ENCODE assay signal across 19 cellular contexts in genomic region chr5:95471922-95472321, GRCh38.
A peak's percentile ranks its signal among the peaks of the same experiment; 100 is the strongest.
DNase-seq lines count a peak whose midpoint lies in the region; ATAC-seq, FAIRE-seq and TF ChIP-seq lines count a peak whose summit lies in the region.
"Had no signal": no experiment of that assay in that cellular context is flagged by ENCODE, and none has a peak within 500 bp of the region (broad histone marks: within the 10 kb centered on the region; RNA-seq: fewer than 3 reads in every experiment).

No MANE protein-coding gene starts in this region.

- no peak overlapping the region for H3K18ac ChIP-seq in mesenchymal stem cell (ENCODE audit: low read depth in 1 of 2, low read length in 2 of 2)

- H3K4me3 ChIP-seq in bronchial epithelial cell (ENCODE audit: low read depth, low read length) (no peak overlapping the region), mesenchymal stem cell (ENCODE audit: insufficient read depth in 1 of 2, low read depth in 1 of 2, low read length in 2 of 2) (no peak overlapping the region)
- H3K4me3 ChIP-seq: BLaER1 treated with 17β-estradiol and CSF1 and Interleukin-3, amounts not matched to agents 10 nM and 100 nM; esophagus squamous epithelium; Peyer's patch had no signal

- H3K36me3 ChIP-seq in bronchial epithelial cell (ENCODE audit: control insufficient read depth, insufficient read depth, low read length): peaks cover 4% of the 10 kb centered on the region
- H3K36me3 ChIP-seq in mesenchymal stem cell (ENCODE audit: control insufficient read depth in 1 of 2, insufficient read depth in 2 of 2, low read depth in 1 of 2, low read length in 2 of 2): peaks cover 11 to 60% of the 10 kb centered on the region in 2 experiments

- H3K9ac ChIP-seq in mesenchymal stem cell (ENCODE audit: low read length): no peak overlapping the region
- H3K9ac ChIP-seq: BLaER1 treated with 17β-estradiol and CSF1 and Interleukin-3, amounts not matched to agents 10 nM and 100 nM had no signal

- H3K79me1 ChIP-seq in mesenchymal stem cell (replicated peaks; ENCODE audit: low read length, poor library complexity, severe bottlenecking): peaks cover 9% of the 10 kb centered on the region

- H3K9me3 ChIP-seq in mesenchymal stem cell (ENCODE audit: control insufficient read depth, low read length): no peaks in the 10 kb centered on the region
- H3K9me3 ChIP-seq: esophagus squamous epithelium, Peyer's patch had no signal

- no peak overlapping the region for H2AK5ac ChIP-seq in mesenchymal stem cell (ENCODE audit: low read length, severe bottlenecking)

- H3K23ac ChIP-seq in mesenchymal stem cell (ENCODE audit: low read length in 2 of 2): no peak overlapping the region

- no peak for TF ChIP-seq CTCF in bronchial epithelial cell (IDR thresholded peaks at IDR 0.05; ENCODE audit: insufficient read depth, low read length, severe bottlenecking)

- no peak overlapping the region for H2AFZ ChIP-seq in mesenchymal stem cell (ENCODE audit: low read depth, low read length)

- H2BK12ac ChIP-seq in mesenchymal stem cell (ENCODE audit: low read length in 2 of 2): no peak overlapping the region

- WGBS in mesenchymal stem cell: 100% methylated on average over 1 of the region's 1 CpG

- no peak overlapping the region for H3K14ac ChIP-seq in mesenchymal stem cell (ENCODE audit: low read length in 2 of 2)

- H2BK15ac ChIP-seq in mesenchymal stem cell (ENCODE audit: low read depth, poor library complexity, severe bottlenecking): no peak overlapping the region

- H3K27ac ChIP-seq in mesenchymal stem cell (ENCODE audit: low read length, poor library complexity, severe bottlenecking): no peak overlapping the region
- H3K27ac ChIP-seq: BLaER1 treated with 17β-estradiol and CSF1 and Interleukin-3, amounts not matched to agents 10 nM and 100 nM; esophagus squamous epithelium; Peyer's patch had no signal

- no peak overlapping the region for H3K4ac ChIP-seq in mesenchymal stem cell (ENCODE audit: low read depth in 1 of 2, low read length in 2 of 2)

- peak; percentile 39 for DNase-seq in AG20443 (ENCODE audit: low spot score)
- DNase-seq in HTR-8/SVneo (ENCODE audit: insufficient read length, low spot score): no peak
- DNase-seq in bronchial epithelial cell (ENCODE audit: low read depth): peak; percentile 8
- DNase-seq in mesenchymal stem cell: peak; percentile 24
- no peak for DNase-seq in HPDE6-E6E7 (ENCODE audit: extremely low spot score)
- DNase-seq in NCI-H526 treated with DMSO at 0.1 percent for 48 hours (lab: John Stamatoyannopoulos, UW): no peak
- no peak for DNase-seq in HuH-7 (ENCODE audit: low spot score)
- DNase-seq: activated CD8-positive, alpha-beta T cell treated with anti-CD3 and anti-CD28 coated beads for 36 hours; activated gamma-delta T cell; esophagus squamous epithelium; NCI-H1092 treated with DMSO at 0.1 percent for 48 hours; Peyer's patch; posterior cingulate gyrus; stimulated activated CD4-positive, alpha-beta T cell treated with anti-CD3 and anti-CD28 coated beads, Interleukin-2, amount 100 ng/mL, for 24 hours; T1000 had no signal

- H3K4me1 ChIP-seq in mesenchymal stem cell (ENCODE audit: control insufficient read depth, insufficient read depth, low read depth, low read length): no peaks in the 10 kb centered on the region
- H3K4me1 ChIP-seq: BLaER1 treated with 17β-estradiol and CSF1 and Interleukin-3, amounts not matched to agents 10 nM and 100 nM; esophagus squamous epithelium; Peyer's patch had no signal

- no peak overlapping the region for H2BK5ac ChIP-seq in mesenchymal stem cell (ENCODE audit: low read depth, low read length, poor library complexity, severe bottlenecking)

- H4K8ac ChIP-seq in mesenchymal stem cell (ENCODE audit: low read length): no peak overlapping the region

- H3K4me2 ChIP-seq in mesenchymal stem cell (ENCODE audit: low read length, poor library complexity, severe bottlenecking): no peak overlapping the region
- H3K4me2 ChIP-seq: BLaER1 treated with 17β-estradiol and CSF1 and Interleukin-3, amounts not matched to agents 10 nM and 100 nM had no signal

- H2BK120ac ChIP-seq in mesenchymal stem cell (ENCODE audit: low read depth, low read length): no peak overlapping the region

- H4K91ac ChIP-seq in mesenchymal stem cell (ENCODE audit: low read length): no peak overlapping the region

- H3K27me3 ChIP-seq in bronchial epithelial cell (ENCODE audit: control insufficient read depth, insufficient read depth, low read length) (no peaks in the 10 kb centered on the region), mesenchymal stem cell (ENCODE audit: control insufficient read depth in 1 of 2, insufficient read depth in 1 of 2, low read length in 2 of 2) (no peaks in the 10 kb centered on the region)
- H3K27me3 ChIP-seq: BLaER1 treated with 17β-estradiol and CSF1 and Interleukin-3, amounts not matched to agents 10 nM and 100 nM; esophagus squamous epithelium; Peyer's patch had no signal

- no peak for ATAC-seq in GM21526 (IDR thresholded peaks at IDR 0.05; ENCODE audit: low FRiP score, unreplicated experiment)
- ATAC-seq: activated CD8-positive, alpha-beta T cell treated with anti-CD3 and anti-CD28 coated beads for 36 hours had no signal

- peak; percentile 58 for FAIRE-seq in HTR-8/SVneo (lab: Jason Lieb, UNC)
- FAIRE-seq in bronchial epithelial cell (lab: Jason Lieb, UNC): peak; percentile 73
- FAIRE-seq: G401.6, H1 had no signal

Comparison
In these comparisons a context has a peak if more than half of its experiments do, and no peak if none do; other contexts are left out.
1. DNase-seq: peak in AG20443 (single experiment), bronchial epithelial cell (single experiment) and mesenchymal stem cell (single experiment); none in HTR-8/SVneo (single experiment), HPDE6-E6E7 (single experiment), NCI-H526 treated with DMSO at 0.1 percent for 48 hours (single experiment) and HuH-7 (single experiment).